15 cellular contexts compared by ENCODE assay signal in genomic region chr1:234589854-234590620, GRCh38. TPM values are rescaled to one million over a fixed set of nuclear protein-coding genes. Genes with fewer than 3 reads are reported as not detected.
DNase-seq lines count a peak whose midpoint lies in the region; ATAC-seq, FAIRE-seq and TF ChIP-seq lines count a peak whose summit lies in the region.
"Had no signal": no experiment of that assay in that cellular context is flagged by ENCODE, and none has a peak within 500 bp of the region (broad histone marks: within the 10 kb centered on the region; RNA-seq: fewer than 3 reads in every experiment).

No MANE protein-coding gene starts in this region.

- no peak overlapping the region for H3K27ac Mint-ChIP-seq in chondrocyte (ENCODE audit: unreplicated experiment)
- H3K27ac Mint-ChIP-seq: activated CD4-positive, alpha-beta T cell treated with anti-CD3 and anti-CD28 coated beads, Interleukin-2, amount 10 ng/mL, durations not matched to agents 24 days and 14 days; dendritic cell treated with granulocyte-macrophage colony-stimulating factor and Interleukin-4, amounts not matched to agents 40 ng/mL and 50 ng/mL, for 4 days had no signal

- no peaks in the 10 kb centered on the region for H3K9me2 ChIP-seq in HCT116 (ENCODE audit: insufficient read depth)

- TF ChIP-seq EP300 in K562 (IDR thresholded peaks at IDR 0.05; ENCODE audit: low read length), result no peak

- H2AFZ ChIP-seq in HCT116 (ENCODE audit: low read depth, low read length, poor library complexity, severe bottlenecking), result no peak overlapping the region
- no peak overlapping the region for H2AFZ ChIP-seq in K562 (ENCODE audit: low read depth, low read length)

- H3K27ac ChIP-seq in HCT116 (ENCODE audit: low read depth, low read length) (no peak overlapping the region), K562 (ENCODE audit: extremely low read depth, low read depth, low read length) (no peak overlapping the region), right atrium auricular region (peak overlapping the region; percentile 65 to 80), stomach smooth muscle (ENCODE audit: low read length) (peak overlapping the region; percentile 87), kidney (ENCODE audit: low read depth in 2 of 2, low read length in 2 of 2) (no peak overlapping the region)
- H3K27ac ChIP-seq: KMS-11 had no signal

- no peaks in the 10 kb centered on the region for H3K36me3 Mint-ChIP-seq in chondrocyte (ENCODE audit: low read depth)

- DNase-seq in HCT116 (ENCODE audit: low read depth, low spot score) (no peak), K562 (ENCODE audit: extremely low read depth in 1 of 4, low spot score in 3 of 4) (peak in 3 of 4 experiments; percentile 38 to 45 (median 41)), right atrium auricular region (ENCODE audit: low spot score) (no peak), chondrocyte (ENCODE audit: low spot score) (no peak), kidney (no peak)
- DNase-seq in stimulated activated CD4-positive, alpha-beta T cell treated with anti-CD3 and anti-CD28 coated beads, Interleukin-4, amount 100 ng/mL, for 4 hours, result no peak
- DNase-seq: activated CD4-positive, alpha-beta T cell treated with anti-CD3 and anti-CD28 coated beads, Interleukin-2, amount 10 ng/mL, durations not matched to agents 24 days and 14 days; activated gamma-delta T cell treated with Interleukin-2 at 50 U/mL for 16 hours; DMS79 treated with DMSO at 0.1 percent for 48 hours; NCI-H2227 treated with DMSO at 0.1 percent for 48 hours; stomach had no signal

- no peak for TF ChIP-seq POLR2A in HCT116 (IDR thresholded peaks at IDR 0.05; ENCODE audit: borderline replicate concordance, extremely low read depth, insufficient read depth, insufficient read length)
- no peak for TF ChIP-seq POLR2A in K562 (conservative IDR thresholded peaks at IDR 0.05)

- H3K4me3 ChIP-seq in HCT116 (replicated peaks in 1 of 2; ENCODE audit: low read depth in 1 of 2, low read length in 2 of 2), result no peak overlapping the region
- H3K4me3 ChIP-seq in K562, result no peak overlapping the region
- H3K4me3 ChIP-seq in right atrium auricular region, result no peak overlapping the region
- peak overlapping the region in 1 of 2 donors; percentile 44 for H3K4me3 ChIP-seq in stomach smooth muscle (ENCODE audit: low read length in 2 of 2)
- no peak overlapping the region for H3K4me3 ChIP-seq in kidney (ENCODE audit: low read length in 2 of 2)
- H3K4me3 ChIP-seq: stomach had no signal

- intact Hi-C loops in HCT116 (cut with micrococcal nuclease) (no loop called here), K562 (cut with micrococcal nuclease) (no loop called here), kidney (cut with DNase I) (loop anchor here (10.0 kb wide), 1 partner anchor 95 kb away; no protein-coding TSS in a partner anchor)

- FAIRE-seq in K562 (lab: Jason Lieb, UNC) (no peak), kidney (lab: Jason Lieb, UNC) (no peak)

- peaks cover 27% of the 10 kb centered on the region for H3K4me1 Mint-ChIP-seq in chondrocyte (ENCODE audit: low read depth)

- RAD21 ChIA-PET in HCT116 (lab: Charles Lee; ENCODE audit: low non-redundant PET in 1 of 2, low total read pairs in 2 of 2, uncharacterized antibody in 2 of 2, unreplicated experiment in 2 of 2), result no interaction called here

- POLR2A ChIA-PET in HCT116 (lab: Charles Lee), result interaction anchor here (1.1 kb wide), 1 partner anchor 428 kb away, joined by 3 read pairs; no protein-coding TSS in a partner anchor
- POLR2A ChIA-PET in K562 (lab: Yijun Ruan, JAX), result interaction anchor here (2.5 kb wide), 1 partner anchor 11 kb away, joined by 9 read pairs; no protein-coding TSS in a partner anchor

- H3K9ac ChIP-seq in HCT116 (ENCODE audit: low read length), result no peak overlapping the region
- peak overlapping the region in 1 of 2 experiments; percentile 8; a peak in 1 of 4 replicates for H3K9ac ChIP-seq in K562 (ENCODE audit: insufficient read depth in 1 of 2, low read depth in 2 of 2, low read length in 2 of 2)
- peak overlapping the region in 1 of 2 donors; percentile 21 for H3K9ac ChIP-seq in stomach smooth muscle (ENCODE audit: low read length in 2 of 2)
- H3K9ac ChIP-seq in kidney (ENCODE audit: low read length in 2 of 2), result no peak overlapping the region
- H3K9ac ChIP-seq: KMS-11 had no signal

- no peak overlapping the region for H3K4me3 Mint-ChIP-seq in chondrocyte (ENCODE audit: unreplicated experiment)
- H3K4me3 Mint-ChIP-seq: activated CD4-positive, alpha-beta T cell treated with anti-CD3 and anti-CD28 coated beads, Interleukin-2, amount 10 ng/mL, durations not matched to agents 24 days and 14 days; dendritic cell treated with granulocyte-macrophage colony-stimulating factor and Interleukin-4, amounts not matched to agents 40 ng/mL and 50 ng/mL, for 4 days; nephron had no signal

- H3K79me2 ChIP-seq in HCT116 (ENCODE audit: insufficient read depth, low read length), result no peaks in the 10 kb centered on the region
- H3K79me2 ChIP-seq in K562 (ENCODE audit: control insufficient read depth, insufficient read depth, low read length), result no peaks in the 10 kb centered on the region

- no peaks in the 10 kb centered on the region for H3K9me3 ChIP-seq in HCT116 (ENCODE audit: control insufficient read depth in 1 of 2, insufficient read depth in 1 of 2, low read depth in 1 of 2, low read length in 2 of 2)
- H3K9me3 ChIP-seq in K562 (replicated peaks; ENCODE audit: control insufficient read depth, insufficient read depth, low read depth, low read length), result no peaks in the 10 kb centered on the region
- H3K9me3 ChIP-seq in right atrium auricular region, result no peaks in the 10 kb centered on the region
- no peaks in the 10 kb centered on the region for H3K9me3 ChIP-seq in stomach smooth muscle (ENCODE audit: control insufficient read depth in 2 of 2, low read length in 2 of 2)
- H3K9me3 ChIP-seq in kidney (ENCODE audit: control insufficient read depth in 1 of 2, low read length in 2 of 2), result no peaks in the 10 kb centered on the region
- H3K9me3 ChIP-seq: stomach had no signal

- 0 out of 2 replicates have a peak, but pooled peaks cover 3% of the 10 kb centered on the region for H4K20me1 ChIP-seq in HCT116 (ENCODE audit: insufficient read depth)
- H4K20me1 ChIP-seq in K562 (replicated peaks; ENCODE audit: control insufficient read depth, insufficient read depth, low read length), result no peaks in the 10 kb centered on the region

- no peak for TF ChIP-seq RAD21 in HCT116 (IDR thresholded peaks at IDR 0.05; ENCODE audit: low read depth)
- TF ChIP-seq RAD21 in K562 (CRISPR knock-in tag; conservative IDR thresholded peaks at IDR 0.05 in 1 of 2, IDR thresholded peaks at IDR 0.05 in 1 of 2), result no peak

- H3K36me3 ChIP-seq in HCT116 (ENCODE audit: control insufficient read depth in 1 of 2, insufficient read depth in 2 of 2, low read length in 2 of 2) (no peaks in the 10 kb centered on the region), K562 (ENCODE audit: control insufficient read depth, insufficient read depth, low read length) (no peaks in the 10 kb centered on the region), right atrium auricular region (no peaks in the 10 kb centered on the region), stomach smooth muscle (ENCODE audit: control insufficient read depth in 2 of 2, insufficient read depth in 2 of 2, low read length in 2 of 2) (no peaks in the 10 kb centered on the region), kidney (ENCODE audit: control insufficient read depth in 1 of 2, insufficient read depth in 2 of 2, low read length in 2 of 2) (no peaks in the 10 kb centered on the region)
- H3K36me3 ChIP-seq: stomach had no signal

- no TSS peak for BruUV-seq in HCT116 (replicated peaks; lab: Mats Ljungman, UMichigan)
- BruUV-seq in K562 (replicated peaks; lab: Mats Ljungman, UMichigan), result no TSS peak

- ATAC-seq in HCT116 (peak; percentile 67), K562 (no peak)

- H3K4me1 ChIP-seq in HCT116 (ENCODE audit: control insufficient read depth in 1 of 2, insufficient read depth in 2 of 2, low read length in 2 of 2) (no peaks in the 10 kb centered on the region), K562 (replicated peaks in 1 of 2; ENCODE audit: control insufficient read depth in 2 of 2, insufficient read depth in 2 of 2, low read length in 2 of 2) (peaks cover 2 to 3% of the 10 kb centered on the region in 2 experiments; a peak in 3 of 5 replicates), right atrium auricular region (peaks cover 0 to 29% of the 10 kb centered on the region in 2 donors), stomach smooth muscle (ENCODE audit: control insufficient read depth, insufficient read depth, low read length) (peaks cover 36% of the 10 kb centered on the region), kidney (ENCODE audit: control insufficient read depth in 1 of 2, insufficient read depth in 1 of 2, low read depth in 1 of 2, low read length in 2 of 2) (no peaks in the 10 kb centered on the region)

- in situ Hi-C loops in K562 (cut with MboI), result loop anchor here (10.0 kb wide), 1 partner anchor 265 kb away; no protein-coding TSS in a partner anchor

- CTCF ChIA-PET in HCT116 (lab: Charles Lee), result no interaction called here
- CTCF ChIA-PET in K562 (lab: Yijun Ruan, JAX; ENCODE audit: low intra/inter-chr PET ratio), result no interaction called here

- H3K27me3 ChIP-seq in HCT116 (ENCODE audit: insufficient read depth, low read length) (no peaks in the 10 kb centered on the region), K562 (ENCODE audit: control insufficient read depth in 2 of 2, insufficient read depth in 2 of 2, low read length in 2 of 2) (no peaks in the 10 kb centered on the region), right atrium auricular region (no peaks in the 10 kb centered on the region), stomach smooth muscle (ENCODE audit: control insufficient read depth in 1 of 2, insufficient read depth in 2 of 2, low read length in 2 of 2) (no peaks in the 10 kb centered on the region)
- H3K27me3 ChIP-seq: stomach had no signal

- TF ChIP-seq CTCF in HCT116 (IDR thresholded peaks at IDR 0.05 in 2 of 3, conservative IDR thresholded peaks at IDR 0.05 in 1 of 3; ENCODE audit: borderline replicate concordance in 1 of 3, insufficient read depth in 1 of 3, low read depth in 2 of 3, low read length in 2 of 3), result no peak
- no peak for TF ChIP-seq CTCF in K562 (IDR thresholded peaks at IDR 0.05 in 2 of 3, conservative IDR thresholded peaks at IDR 0.05 in 1 of 3; ENCODE audit: insufficient read depth in 2 of 3, low read depth in 1 of 3, low read length in 3 of 3)
- no peak for TF ChIP-seq CTCF in right atrium auricular region (IDR thresholded peaks at IDR 0.05)
- no peak for TF ChIP-seq CTCF in chondrocyte (IDR thresholded peaks at IDR 0.05)
- TF ChIP-seq CTCF in kidney (IDR thresholded peaks at IDR 0.05; ENCODE audit: borderline replicate concordance, extremely low read depth, insufficient read depth), result no peak

- H3K9me1 ChIP-seq in K562 (ENCODE audit: control insufficient read depth, insufficient read depth, low read length), result no peaks in the 10 kb centered on the region

- H3K27me3 Mint-ChIP-seq in chondrocyte (ENCODE audit: low read depth), result no peaks in the 10 kb centered on the region
- H3K27me3 Mint-ChIP-seq: activated CD4-positive, alpha-beta T cell treated with anti-CD3 and anti-CD28 coated beads, Interleukin-2, amount 10 ng/mL, durations not matched to agents 24 days and 14 days; dendritic cell treated with granulocyte-macrophage colony-stimulating factor and Interleukin-4, amounts not matched to agents 40 ng/mL and 50 ng/mL, for 4 days had no signal

- H3K9me3 Mint-ChIP-seq in chondrocyte (ENCODE audit: low read depth), result no peaks in the 10 kb centered on the region
- H3K9me3 Mint-ChIP-seq: activated CD4-positive, alpha-beta T cell treated with anti-CD3 and anti-CD28 coated beads, Interleukin-2, amount 10 ng/mL, durations not matched to agents 24 days and 14 days had no signal

- H3K4me2 ChIP-seq in HCT116 (ENCODE audit: low read length) (no peak overlapping the region), K562 (ENCODE audit: insufficient read depth, low read length) (no peak overlapping the region)
- H3K4me2 ChIP-seq: KMS-11 had no signal

- 37% methylated on average over 7 of the region's 7 CpGs for WGBS in K562 (ENCODE audit: insufficient coverage, low coverage, missing lambda C conversion rate)

RNA-seq across cellular contexts. Expression of gene IRF2BP2, which starts 19.9 kb away (rescaled TPM):
- 61.3 TPM for total RNA-seq in HCT116 (2021; ENCODE audit: unreplicated experiment)
- polyA plus RNA-seq in HCT116 (2012), result 105 and 134 TPM in 2 replicates
- 23.6 and 29.2 TPM in 2 replicates for total RNA-seq in K562 (2011; cell fraction: chromatin; rRNA removed; ENCODE audit: low replicate concordance)
- total RNA-seq in K562 (2011; cell fraction: nucleolus; rRNA removed), result 17.0 and 26.0 TPM in 2 replicates
- total RNA-seq in K562 (2011; cell fraction: nucleoplasm; rRNA removed), result 17.2 and 26.8 TPM in 2 replicates
- total RNA-seq in K562 (2014; rRNA removed), result 24.4 and 38.8 TPM in 2 replicates
- total RNA-seq in K562 (2014; rRNA removed; fragmentation: Illumina TruSeq; extraction: Trizol), result 18.4 and 22.1 TPM in 2 replicates
- total RNA-seq in K562 (2015; rRNA removed; fragmentation: Illumina TruSeq; extraction: Trizol), result 35.3 and 39.1 TPM in 2 replicates
- total RNA-seq in K562 (2021), result 68.4 and 68.6 TPM in 2 replicates
- polyA plus RNA-seq in K562 (2011; rRNA removed), result 7.7 and 18.0 TPM in 2 replicates
- polyA plus RNA-seq in K562 (2011; cell fraction: cytosol; rRNA removed), result 12.4 and 22.0 TPM in 2 replicates
- 73.6 and 97.0 TPM in 2 replicates for polyA plus RNA-seq in K562 (2011; cell fraction: nucleus; rRNA removed)
- polyA plus RNA-seq in K562 (2012), result 38.3 and 116 TPM in 2 replicates
- polyA plus RNA-seq in K562 (2014; fragmentation: Illumina TruSeq; extraction: Trizol), result 47.0 and 60.0 TPM in 2 replicates
- polyA plus RNA-seq in K562 (2014; fragmentation: Nextera tagmentation; extraction: Ambion mirVana), result 10 to 100 TPM; 11.4 to 18.2 TPM
- 19.0 and 30.4 TPM in 2 replicates for polyA plus RNA-seq in K562 (2014; rRNA removed)
- polyA minus RNA-seq in K562 (2011; rRNA and poly(A)+ RNA removed), result 10.8 and 16.9 TPM in 2 replicates
- polyA minus RNA-seq in K562 (2011; cell fraction: cytosol; rRNA and poly(A)+ RNA removed), result 43.5 and 61.6 TPM in 2 replicates
- 22.5 and 41.3 TPM in 2 replicates for polyA minus RNA-seq in K562 (2011; cell fraction: nucleus; rRNA and poly(A)+ RNA removed)
- total RNA-seq in right atrium auricular region, result 10 to 100 TPM; 74.5 to 76.3 TPM
- 67.9 to 74.4 TPM (median 70.5 TPM) in 3 replicates for total RNA-seq in chondrocyte
- total RNA-seq in kidney, result 130 TPM
- 53.8 TPM for polyA plus RNA-seq in kidney (ENCODE audit: insufficient read depth, low read depth, low replicate concordance)

Comparison
In these comparisons a context has a peak if more than half of its experiments do, and no peak if none do; other contexts are left out.
1. DNase-seq: peak in K562 (3 of 4); none in HCT116 (single experiment), right atrium auricular region (single experiment), chondrocyte (single experiment), kidney (single experiment) and stimulated activated CD4-positive, alpha-beta T cell treated with anti-CD3 and anti-CD28 coated beads, Interleukin-4, amount 100 ng/mL, for 4 hours (0 of 2).
2. H3K27ac ChIP-seq: peak in right atrium auricular region (2 of 2) and stomach smooth muscle (single experiment); none in HCT116 (single experiment), K562 (single experiment) and kidney (0 of 2).